In the genomic region with DNA sequence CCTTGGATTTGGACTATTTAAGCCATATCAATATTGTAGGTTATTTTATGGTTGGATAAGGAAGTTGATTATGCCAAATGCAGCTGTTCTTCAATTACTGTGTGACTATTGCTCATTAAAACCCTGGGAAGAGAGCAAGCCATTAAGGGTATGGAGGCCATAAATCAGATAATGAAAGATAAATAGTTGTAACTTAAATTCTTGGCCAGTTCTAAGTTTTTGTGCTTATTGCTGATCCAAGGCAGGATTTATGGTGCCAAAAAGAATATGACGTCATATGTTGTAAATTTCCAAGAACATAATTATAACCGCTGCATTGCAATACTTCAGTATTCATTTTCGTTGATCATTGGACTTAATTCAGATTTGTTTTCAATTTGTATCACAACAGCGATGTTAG, we compare ENCODE assay signal across 13 cellular contexts.
"Had no signal": no experiment of that assay in that cellular context is flagged by ENCODE, and none has a peak within 500 bp of the region (broad histone marks: within the 10 kb centered on the region; RNA-seq: fewer than 3 reads in every experiment).

No MANE protein-coding gene starts in this region.

- FAIRE-seq: islet of Langerhans, urothelium cell line had no signal

- H3K36me3 ChIP-seq: tibial artery had no signal

- H3K4me3 ChIP-seq: coronary artery, mucosa of descending colon, skin epidermis, tibial artery had no signal

- ATAC-seq: left lobe of liver; mucosa of descending colon; naive thymus-derived CD4-positive, alpha-beta T cell had no signal

- H3K27ac ChIP-seq: coronary artery, skin epidermis had no signal

- H3K9me3 ChIP-seq: mucosa of descending colon, tibial artery had no signal

- DNase-seq: activated CD4-positive, alpha-beta T cell treated with anti-CD3 and anti-CD28 coated beads, Interleukin-2, amount 10 ng/mL, durations not matched to agents 7 days and 5 days; activated CD4-positive, CD25-positive, alpha-beta regulatory T cell; activated naive CD8-positive, alpha-beta T cell treated with anti-CD3 and anti-CD28 coated beads for 36 hours; mucosa of descending colon; naive thymus-derived CD4-positive, alpha-beta T cell; stimulated activated CD4-positive, alpha-beta T cell treated with anti-CD3 and anti-CD28 coated beads, Interleukin-4, amount 100 ng/mL, for 24 hours; stimulated activated naive CD4-positive, alpha-beta T cell; tibial artery had no signal

- H3K27me3 ChIP-seq: tibial artery had no signal
